Comparison of ENCODE assay signal across 8 cellular contexts in genomic region chr1:89310505-89310904, GRCh38. TPM values are rescaled to one million over a fixed set of nuclear protein-coding genes. Genes with fewer than 3 reads are reported as not detected.
DNase-seq lines count a peak whose midpoint lies in the region; ATAC-seq and TF ChIP-seq lines count a peak whose summit lies in the region.

No MANE protein-coding gene starts in this region.

- H3K4me1 Mint-ChIP-seq in activated CD8-positive, alpha-beta memory T cell treated with anti-CD3 and anti-CD28 coated beads, Interleukin-2, amount 10 ng/mL, durations not matched to agents 7 days and 5 days, result peaks cover 43% of the 10 kb centered on the region
- peaks cover 57% of the 10 kb centered on the region for H3K4me1 Mint-ChIP-seq in activated CD8-positive, alpha-beta T cell treated with anti-CD3 and anti-CD28 coated beads, Interleukin-2, amount 10 ng/mL, durations not matched to agents 7 days and 5 days (ENCODE audit: low read depth)

- ATAC-seq in activated CD8-positive, alpha-beta memory T cell treated with anti-CD3 and anti-CD28 coated beads, Interleukin-2, amount 10 ng/mL, durations not matched to agents 7 days and 5 days, result peak; percentile 88
- ATAC-seq in HG02981 (IDR thresholded peaks at IDR 0.05; ENCODE audit: unreplicated experiment), result peak; percentile 80
- peak; percentile 78 for ATAC-seq in activated CD8-positive, alpha-beta T cell treated with anti-CD3 and anti-CD28 coated beads, Interleukin-2, amount 10 ng/mL, durations not matched to agents 7 days and 5 days
- peak; percentile 73 for ATAC-seq in left lung

- peak overlapping the region; percentile 99 for H3K27ac Mint-ChIP-seq in activated CD8-positive, alpha-beta memory T cell treated with anti-CD3 and anti-CD28 coated beads, Interleukin-2, amount 10 ng/mL, durations not matched to agents 7 days and 5 days
- peak overlapping the region; percentile 93 for H3K27ac Mint-ChIP-seq in activated CD8-positive, alpha-beta T cell treated with anti-CD3 and anti-CD28 coated beads, Interleukin-2, amount 10 ng/mL, durations not matched to agents 7 days and 5 days

- POLR2A ChIA-PET in activated CD8-positive, alpha-beta T cell treated with anti-CD3 and anti-CD28 coated beads, Interleukin-2, amount 10 ng/mL, durations not matched to agents 7 days and 5 days (lab: Charles Lee), result interaction anchor here (0.9 to 6.0 kb wide), 9 partner anchors 8 to 184 kb away, joined by 3 to 85 read pairs (median 6); partner anchors contain the start of genes GBP2 and GBP5

- peaks cover 20% of the 10 kb centered on the region for H3K9me3 Mint-ChIP-seq in activated CD8-positive, alpha-beta memory T cell treated with anti-CD3 and anti-CD28 coated beads, Interleukin-2, amount 10 ng/mL, durations not matched to agents 7 days and 5 days (ENCODE audit: low read depth)
- peaks cover 35% of the 10 kb centered on the region for H3K9me3 Mint-ChIP-seq in activated CD8-positive, alpha-beta T cell treated with anti-CD3 and anti-CD28 coated beads, Interleukin-2, amount 10 ng/mL, durations not matched to agents 7 days and 5 days (ENCODE audit: insufficient read depth)

- CTCF ChIA-PET in activated CD8-positive, alpha-beta memory T cell treated with anti-CD3 and anti-CD28 coated beads, Interleukin-2, amount 10 ng/mL, durations not matched to agents 7 days and 5 days (lab: Charles Lee), result interaction anchor here (1.0 to 4.1 kb wide), 8 partner anchors 11 to 113 kb away, joined by 3 to 24 read pairs (median 7); no protein-coding TSS in a partner anchor
- CTCF ChIA-PET in activated CD8-positive, alpha-beta T cell treated with anti-CD3 and anti-CD28 coated beads, Interleukin-2, amount 10 ng/mL, durations not matched to agents 7 days and 5 days (lab: Charles Lee), result interaction anchor here (0.6 to 4.6 kb wide), 17 partner anchors 10 to 337 kb away, joined by 3 to 41 read pairs (median 4); partner anchors contain the start of gene GBP5

- H3K4me3 ChIP-seq in left lung, result no peak overlapping the region

- peak overlapping the region; percentile 42 for H3K4me3 Mint-ChIP-seq in activated CD8-positive, alpha-beta memory T cell treated with anti-CD3 and anti-CD28 coated beads, Interleukin-2, amount 10 ng/mL, durations not matched to agents 7 days and 5 days
- peak overlapping the region; percentile 60 for H3K4me3 Mint-ChIP-seq in activated CD8-positive, alpha-beta T cell treated with anti-CD3 and anti-CD28 coated beads, Interleukin-2, amount 10 ng/mL, durations not matched to agents 7 days and 5 days

- H3K36me3 ChIP-seq in left lung, result no peaks in the 10 kb centered on the region

- H3K27me3 ChIP-seq in left lung, result no peaks in the 10 kb centered on the region

- peak overlapping the region; percentile 41 to 72 for H3K27ac ChIP-seq in left lung

- intact Hi-C loops in left lung (cut with DNase I), result no loop called here

- H3K4me1 ChIP-seq in left lung, result peaks cover 12 to 34% of the 10 kb centered on the region in 2 donors

- peaks cover 59% of the 10 kb centered on the region for H3K36me3 Mint-ChIP-seq in activated CD8-positive, alpha-beta memory T cell treated with anti-CD3 and anti-CD28 coated beads, Interleukin-2, amount 10 ng/mL, durations not matched to agents 7 days and 5 days
- peaks cover 64% of the 10 kb centered on the region for H3K36me3 Mint-ChIP-seq in activated CD8-positive, alpha-beta T cell treated with anti-CD3 and anti-CD28 coated beads, Interleukin-2, amount 10 ng/mL, durations not matched to agents 7 days and 5 days (ENCODE audit: low read depth)

- TF ChIP-seq CTCF in left lung (IDR thresholded peaks at IDR 0.05), result no peak

- DNase-seq in activated CD8-positive, alpha-beta memory T cell treated with anti-CD3 and anti-CD28 coated beads, Interleukin-2, amount 10 ng/mL, durations not matched to agents 7 days and 5 days, result no peak
- no peak for DNase-seq in activated CD8-positive, alpha-beta memory T cell treated with anti-CD3 and anti-CD28 coated beads, Interleukin-2, amount 50 U/mL, for 48 hours
- no peak for DNase-seq in activated CD8-positive, alpha-beta T cell treated with anti-CD3 and anti-CD28 coated beads, Interleukin-2, amount 10 ng/mL, durations not matched to agents 7 days and 5 days
- DNase-seq in left lung (no peak), NCI-H1417 treated with DMSO at 0.1 percent for 48 hours (lab: John Stamatoyannopoulos, UW) (no peak), DMS153 treated with DMSO at 0.1 percent for 48 hours (lab: John Stamatoyannopoulos, UW; ENCODE audit: unreplicated experiment) (no peak), COLO829 (ENCODE audit: low spot score) (no peak)

- no peaks in the 10 kb centered on the region for H3K27me3 Mint-ChIP-seq in activated CD8-positive, alpha-beta memory T cell treated with anti-CD3 and anti-CD28 coated beads, Interleukin-2, amount 10 ng/mL, durations not matched to agents 7 days and 5 days
- no peaks in the 10 kb centered on the region for H3K27me3 Mint-ChIP-seq in activated CD8-positive, alpha-beta T cell treated with anti-CD3 and anti-CD28 coated beads, Interleukin-2, amount 10 ng/mL, durations not matched to agents 7 days and 5 days (ENCODE audit: low read depth)

- peaks cover 0 to 8% of the 10 kb centered on the region in 2 donors for H3K9me3 ChIP-seq in left lung

RNA-seq across cellular contexts. Expression of gene GBP5, which starts 37.8 kb away (rescaled TPM):
- 100 to 1,000 TPM; 279 to 362 TPM for total RNA-seq in activated CD8-positive, alpha-beta memory T cell treated with anti-CD3 and anti-CD28 coated beads, Interleukin-2, amount 10 ng/mL, durations not matched to agents 7 days and 5 days
- total RNA-seq in activated CD8-positive, alpha-beta T cell treated with anti-CD3 and anti-CD28 coated beads, Interleukin-2, amount 10 ng/mL, durations not matched to agents 7 days and 5 days, result 100 to 1,000 TPM; 261 TPM
- total RNA-seq in left lung, result 10 to 100 TPM in 1 of 2 donors, 1 to 10 TPM in 1; 3.0 to 17.4 TPM

RNA-seq across cellular contexts. Expression of gene GBP6, which starts 53.4 kb away (rescaled TPM):
- total RNA-seq in activated CD8-positive, alpha-beta memory T cell treated with anti-CD3 and anti-CD28 coated beads, Interleukin-2, amount 10 ng/mL, durations not matched to agents 7 days and 5 days, result under 1 TPM; 0.19 to 0.82 TPM
- total RNA-seq in activated CD8-positive, alpha-beta T cell treated with anti-CD3 and anti-CD28 coated beads, Interleukin-2, amount 10 ng/mL, durations not matched to agents 7 days and 5 days, result under 1 TPM; 0.10 to 0.16 TPM
- 1 to 10 TPM in 1 of 2 donors, under 1 TPM in 1; 0.73 to 1.3 TPM for total RNA-seq in left lung

Comparison
In these comparisons a context has a peak if more than half of its experiments do, and no peak if none do; other contexts are left out.
1. RNA of gene GBP5, which starts 37.8 kb away (total RNA-seq): 279 to 362 TPM in activated CD8-positive, alpha-beta memory T cell treated with anti-CD3 and anti-CD28 coated beads, Interleukin-2, amount 10 ng/mL, durations not matched to agents 7 days and 5 days and 261 TPM in activated CD8-positive, alpha-beta T cell treated with anti-CD3 and anti-CD28 coated beads, Interleukin-2, amount 10 ng/mL, durations not matched to agents 7 days and 5 days; 3.0 to 17.4 TPM in left lung; every median in the first group is over 10 times any median in the second.
2. Peak in every context shown above with its lines, with median percentiles within 50 percentile points of each other: ATAC-seq.